Comparison of ENCODE assay signal across 23 cellular contexts in the genomic region with DNA sequence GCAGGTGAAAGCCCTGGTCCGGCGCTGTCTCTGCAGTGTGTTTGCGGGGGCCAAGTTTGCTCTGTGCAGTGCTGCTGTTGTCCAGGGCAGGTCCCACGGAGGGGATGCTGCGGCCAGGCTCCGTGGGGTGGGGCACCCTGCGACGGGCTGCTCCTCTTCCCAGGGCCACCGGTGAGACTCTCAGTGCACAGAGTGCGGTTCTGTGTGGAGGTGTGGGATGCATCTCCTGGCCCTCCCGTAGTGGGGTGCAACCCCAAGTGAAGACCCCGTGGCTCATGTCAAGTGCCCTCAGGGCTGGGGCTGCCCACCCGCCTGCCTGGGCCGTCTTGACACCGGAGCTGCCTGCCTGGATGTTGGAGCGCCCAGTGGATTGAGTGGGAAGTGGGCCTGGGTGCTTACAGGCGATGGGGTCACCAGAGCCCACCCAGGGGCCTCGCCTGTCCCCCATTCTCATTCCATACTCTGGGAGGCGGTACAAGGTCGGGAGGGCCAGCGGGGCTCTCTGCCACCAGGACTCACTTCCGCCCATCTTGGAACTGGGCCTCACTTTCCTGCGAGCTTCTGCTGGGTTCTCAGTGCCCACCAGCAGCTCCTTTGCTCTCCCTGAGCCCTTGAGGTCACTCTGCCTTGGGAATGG.
"Had no signal": no experiment of that assay in that cellular context is flagged by ENCODE, and none has a peak within 500 bp of the region (broad histone marks: within the 10 kb centered on the region; RNA-seq: fewer than 3 reads in every experiment).

No MANE protein-coding gene starts in this region.

- H3K4me1 Mint-ChIP-seq: activated CD4-positive, alpha-beta T cell treated with anti-CD3 and anti-CD28 coated beads, Interleukin-2, amount 10 ng/mL, durations not matched to agents 24 days and 14 days; activated CD8-positive, alpha-beta memory T cell treated with anti-CD3 and anti-CD28 coated beads, Interleukin-2, amount 10 ng/mL, durations not matched to agents 7 days and 5 days had no signal

- H3K9me3 ChIP-seq: mucosa of descending colon, upper lobe of left lung had no signal

- DNase-seq: activated CD4-positive, alpha-beta T cell treated with anti-CD3 and anti-CD28 coated beads, Interleukin-2, amount 10 ng/mL, durations not matched to agents 24 days and 14 days; activated CD8-positive, alpha-beta memory T cell treated with anti-CD3 and anti-CD28 coated beads, Interleukin-2, amount 10 ng/mL, durations not matched to agents 7 days and 5 days; activated CD8-positive, alpha-beta T cell treated with anti-CD3 and anti-CD28 coated beads for 36 hours; activated gamma-delta T cell; activated naive CD4-positive, alpha-beta T cell treated with anti-CD3 and anti-CD28 coated beads, Interleukin-2, amount 50 U/mL, for 16 hours; activated naive CD8-positive, alpha-beta T cell treated with anti-CD3 and anti-CD28 coated beads, Interleukin-2, amount 50 U/mL, for 24 hours; activated T-cell treated with anti-CD3 and anti-CD28 coated beads for 4 hours; effector CD4-positive, alpha-beta T cell; erythroblast; foreskin fibroblast; immature natural killer cell; mesendoderm; occipital lobe; stimulated activated CD4-positive, alpha-beta T cell treated with anti-CD3 and anti-CD28 coated beads, Interleukin-2, amount 100 ng/mL, for 48 hours; stimulated activated CD8-positive, alpha-beta memory T cell treated with anti-CD3 and anti-CD28 coated beads, Interleukin-4, amount 100 ng/mL, for 48 hours; stimulated activated naive CD4-positive, alpha-beta T cell treated with Interleukin-2 at 50 U/mL for 16 hours had no signal

- H3K27ac Mint-ChIP-seq: activated CD4-positive, alpha-beta T cell treated with anti-CD3 and anti-CD28 coated beads, Interleukin-2, amount 10 ng/mL, durations not matched to agents 24 days and 14 days; activated CD8-positive, alpha-beta memory T cell treated with anti-CD3 and anti-CD28 coated beads, Interleukin-2, amount 10 ng/mL, durations not matched to agents 7 days and 5 days; activated CD8-positive, alpha-beta T cell treated with anti-CD3 and anti-CD28 coated beads for 36 hours; activated naive CD8-positive, alpha-beta T cell treated with anti-CD3 and anti-CD28 coated beads, Interleukin-2, amount 50 U/mL, for 24 hours; dendritic cell treated with granulocyte-macrophage colony-stimulating factor and Interleukin-4, amounts not matched to agents 40 ng/mL and 50 ng/mL, for 4 days; immature natural killer cell had no signal

- H3K9me3 Mint-ChIP-seq: activated CD4-positive, alpha-beta T cell treated with anti-CD3 and anti-CD28 coated beads, Interleukin-2, amount 10 ng/mL, durations not matched to agents 24 days and 14 days; activated CD8-positive, alpha-beta T cell treated with anti-CD3 and anti-CD28 coated beads for 36 hours; activated naive CD8-positive, alpha-beta T cell treated with anti-CD3 and anti-CD28 coated beads, Interleukin-2, amount 50 U/mL, for 24 hours; dendritic cell treated with granulocyte-macrophage colony-stimulating factor and Interleukin-4, amounts not matched to agents 40 ng/mL and 50 ng/mL, for 4 days; immature natural killer cell had no signal

- H3K4me1 ChIP-seq: upper lobe of left lung had no signal

- H3K27me3 Mint-ChIP-seq: activated CD4-positive, alpha-beta T cell treated with anti-CD3 and anti-CD28 coated beads, Interleukin-2, amount 10 ng/mL, durations not matched to agents 24 days and 14 days; activated CD8-positive, alpha-beta memory T cell treated with anti-CD3 and anti-CD28 coated beads, Interleukin-2, amount 10 ng/mL, durations not matched to agents 7 days and 5 days; activated CD8-positive, alpha-beta T cell treated with anti-CD3 and anti-CD28 coated beads for 36 hours; activated naive CD8-positive, alpha-beta T cell treated with anti-CD3 and anti-CD28 coated beads, Interleukin-2, amount 50 U/mL, for 24 hours; dendritic cell treated with granulocyte-macrophage colony-stimulating factor and Interleukin-4, amounts not matched to agents 40 ng/mL and 50 ng/mL, for 4 days had no signal

- H3K4me3 ChIP-seq: mucosa of descending colon, smooth muscle cell, upper lobe of left lung had no signal

- ATAC-seq: activated CD4-positive, CD25-positive, alpha-beta regulatory T cell treated with anti-CD3 and anti-CD28 coated beads, Interleukin-2, amount 50 U/mL, for 24 hours; activated CD8-positive, alpha-beta memory T cell treated with anti-CD3 and anti-CD28 coated beads, Interleukin-2, amount 10 ng/mL, durations not matched to agents 7 days and 5 days; activated CD8-positive, alpha-beta T cell treated with anti-CD3 and anti-CD28 coated beads for 36 hours; activated naive CD8-positive, alpha-beta T cell treated with anti-CD3 and anti-CD28 coated beads, Interleukin-2, amount 50 U/mL, for 24 hours; mucosa of descending colon; sciatic nerve had no signal

- H3K4me3 Mint-ChIP-seq: activated CD4-positive, alpha-beta T cell treated with anti-CD3 and anti-CD28 coated beads, Interleukin-2, amount 10 ng/mL, durations not matched to agents 24 days and 14 days; activated CD8-positive, alpha-beta memory T cell treated with anti-CD3 and anti-CD28 coated beads, Interleukin-2, amount 10 ng/mL, durations not matched to agents 7 days and 5 days; activated CD8-positive, alpha-beta T cell treated with anti-CD3 and anti-CD28 coated beads for 36 hours; activated naive CD8-positive, alpha-beta T cell treated with anti-CD3 and anti-CD28 coated beads, Interleukin-2, amount 50 U/mL, for 24 hours; dendritic cell treated with granulocyte-macrophage colony-stimulating factor and Interleukin-4, amounts not matched to agents 40 ng/mL and 50 ng/mL, for 4 days; immature natural killer cell had no signal

- H3K27ac ChIP-seq: upper lobe of left lung, VCaP had no signal

- H3K36me3 Mint-ChIP-seq: activated CD8-positive, alpha-beta memory T cell treated with anti-CD3 and anti-CD28 coated beads, Interleukin-2, amount 10 ng/mL, durations not matched to agents 7 days and 5 days had no signal

- H3K27me3 ChIP-seq: upper lobe of left lung had no signal

- H3K4me2 ChIP-seq: smooth muscle cell had no signal
